In the genomic region with DNA sequence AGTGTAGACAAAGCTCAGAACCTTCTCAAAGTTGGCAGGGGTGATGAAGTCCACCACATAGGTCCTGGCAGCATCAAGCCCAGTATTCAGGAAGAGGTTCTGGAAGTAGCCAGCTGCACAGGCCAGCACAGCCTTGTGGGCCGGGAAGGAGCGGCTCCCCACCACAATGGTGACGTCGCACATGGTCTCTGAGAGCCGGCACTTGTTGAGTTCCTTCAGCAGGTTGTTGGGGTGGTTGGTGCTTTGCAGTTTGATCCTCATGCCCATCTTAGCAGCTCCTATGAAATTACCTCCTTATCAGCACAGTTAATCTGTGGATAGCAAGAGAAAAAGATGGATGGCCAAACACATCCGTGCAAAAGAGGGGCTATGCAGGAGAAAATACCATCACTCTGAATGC, we compare ENCODE assay signal across 14 cellular contexts. TPM values are rescaled to one million over a fixed set of nuclear protein-coding genes. Genes with fewer than 3 reads are reported as not detected.
DNase-seq lines count a peak whose midpoint lies in the region; ATAC-seq and TF ChIP-seq lines count a peak whose summit lies in the region.
"Had no signal": no experiment of that assay in that cellular context is flagged by ENCODE, and none has a peak within 500 bp of the region (broad histone marks: within the 10 kb centered on the region; RNA-seq: fewer than 3 reads in every experiment).

No MANE protein-coding gene starts in this region.

- no peak for ATAC-seq in activated CD8-positive, alpha-beta memory T cell treated with anti-CD3 and anti-CD28 coated beads, Interleukin-2, amount 10 ng/mL, durations not matched to agents 7 days and 5 days
- ATAC-seq in activated naive CD8-positive, alpha-beta T cell treated with anti-CD3 and anti-CD28 coated beads, Interleukin-2, amount 50 U/mL, for 24 hours: no peak
- ATAC-seq: Panc1 had no signal

- H3K27me3 ChIP-seq in HUES64 (ENCODE audit: insufficient read depth, low read length) (no peaks in the 10 kb centered on the region), neural cell (ENCODE audit: insufficient read depth, low read depth, low read length) (no peaks in the 10 kb centered on the region)

- no peaks in the 10 kb centered on the region for H3K27me3 Mint-ChIP-seq in activated CD8-positive, alpha-beta memory T cell treated with anti-CD3 and anti-CD28 coated beads, Interleukin-2, amount 10 ng/mL, durations not matched to agents 7 days and 5 days
- H3K27me3 Mint-ChIP-seq in activated naive CD8-positive, alpha-beta T cell treated with anti-CD3 and anti-CD28 coated beads, Interleukin-2, amount 50 U/mL, for 24 hours: no peaks in the 10 kb centered on the region

- H3K27ac ChIP-seq in HUES64 (ENCODE audit: low read depth, low read length) (no peak overlapping the region), neural cell (ENCODE audit: low read length) (no peak overlapping the region)

- H3K9ac ChIP-seq in HUES64 (ENCODE audit: low read depth, low read length) (no peak overlapping the region), neural cell (ENCODE audit: low read length) (no peak overlapping the region)

- no peak for TF ChIP-seq RAD21 in neural cell (conservative IDR thresholded peaks at IDR 0.05)

- TF ChIP-seq CTCF in neural cell (IDR thresholded peaks at IDR 0.05; ENCODE audit: poor library complexity, severe bottlenecking): no peak

- no peak overlapping the region for H2AFZ ChIP-seq in neural cell (ENCODE audit: low read depth, low read length)

- TF ChIP-seq EP300 in neural cell (conservative IDR thresholded peaks at IDR 0.05; ENCODE audit: poor library complexity, severe bottlenecking): no peak

- no peak for DNase-seq in activated CD8-positive, alpha-beta memory T cell treated with anti-CD3 and anti-CD28 coated beads, Interleukin-2, amount 10 ng/mL, durations not matched to agents 7 days and 5 days
- no peak for DNase-seq in activated CD8-positive, alpha-beta memory T cell treated with anti-CD3 and anti-CD28 coated beads for 24 hours
- no peak for DNase-seq in activated naive CD8-positive, alpha-beta T cell treated with anti-CD3 and anti-CD28 coated beads, Interleukin-2, amount 50 U/mL, for 24 hours
- DNase-seq in dedifferentiated amniotic fluid mesenchymal stem cell (ENCODE audit: extremely low spot score) (no peak), DMS79 (lab: John Stamatoyannopoulos, UW) (no peak), islet precursor cell (no peak)
- DNase-seq: DMS 273 treated with DMSO at 0.1 percent for 48 hours, NCI-H1105, NCI-H446 treated with DMSO at 0.1 percent for 48 hours had no signal

- no peak overlapping the region for H3K4me2 ChIP-seq in neural cell (ENCODE audit: low read length)

- H3K9me3 Mint-ChIP-seq in activated CD8-positive, alpha-beta memory T cell treated with anti-CD3 and anti-CD28 coated beads, Interleukin-2, amount 10 ng/mL, durations not matched to agents 7 days and 5 days (ENCODE audit: low read depth): no peaks in the 10 kb centered on the region
- H3K9me3 Mint-ChIP-seq in activated naive CD8-positive, alpha-beta T cell treated with anti-CD3 and anti-CD28 coated beads, Interleukin-2, amount 50 U/mL, for 24 hours: no peaks in the 10 kb centered on the region

- H3K4me3 ChIP-seq in HUES64 (ENCODE audit: low read length) (peak overlapping the region; percentile 94; the same call in 1 of the 2 replicates), neural cell (ENCODE audit: low read length) (peak overlapping the region; percentile 90)

- WGBS in HUES64: 91% methylated on average over 6 of the region's 6 CpGs

- no peaks in the 10 kb centered on the region for H3F3A ChIP-seq in neural cell (ENCODE audit: insufficient read depth, low read length, poor library complexity, severe bottlenecking)

- H3K36me3 Mint-ChIP-seq in activated CD8-positive, alpha-beta memory T cell treated with anti-CD3 and anti-CD28 coated beads, Interleukin-2, amount 10 ng/mL, durations not matched to agents 7 days and 5 days: peaks cover 25% of the 10 kb centered on the region
- H3K36me3 Mint-ChIP-seq in activated naive CD8-positive, alpha-beta T cell treated with anti-CD3 and anti-CD28 coated beads, Interleukin-2, amount 50 U/mL, for 24 hours (ENCODE audit: low read depth): peaks cover 35% of the 10 kb centered on the region

- peaks cover 16% of the 10 kb centered on the region; the same call in 1 of the 2 replicates for H3K4me1 ChIP-seq in HUES64 (ENCODE audit: insufficient read depth, low read length)

- CTCF ChIA-PET in activated CD8-positive, alpha-beta memory T cell treated with anti-CD3 and anti-CD28 coated beads, Interleukin-2, amount 10 ng/mL, durations not matched to agents 7 days and 5 days (lab: Charles Lee): interaction anchor here (0.7 to 8.6 kb wide), 20 partner anchors 10 to 320 kb away, joined by 3 to 107 read pairs (median 6); partner anchors contain the start of genes HSD17B6, PRIM1, STAT6 and TAC3

- H3K9me2 ChIP-seq in neural cell (ENCODE audit: insufficient read depth, low read length): no peaks in the 10 kb centered on the region

- H3K36me3 ChIP-seq in HUES64 (ENCODE audit: insufficient read depth, low read length): peaks cover 52% of the 10 kb centered on the region
- H3K36me3 ChIP-seq in neural cell (ENCODE audit: insufficient read depth, low read length): no peaks in the 10 kb centered on the region

- no peaks in the 10 kb centered on the region for H3K9me3 ChIP-seq in HUES64 (ENCODE audit: insufficient read depth, low read depth, low read length)
- H3K9me3 ChIP-seq in neural cell (ENCODE audit: low read length): no peaks in the 10 kb centered on the region

- H3K79me2 ChIP-seq in neural cell (replicated peaks; ENCODE audit: insufficient read depth, low read length): peaks cover 51% of the 10 kb centered on the region

- peak overlapping the region; percentile 81 for H3K4me3 Mint-ChIP-seq in activated CD8-positive, alpha-beta memory T cell treated with anti-CD3 and anti-CD28 coated beads, Interleukin-2, amount 10 ng/mL, durations not matched to agents 7 days and 5 days
- H3K4me3 Mint-ChIP-seq in activated naive CD8-positive, alpha-beta T cell treated with anti-CD3 and anti-CD28 coated beads, Interleukin-2, amount 50 U/mL, for 24 hours: peak overlapping the region; percentile 98

- H3K4me1 Mint-ChIP-seq in activated CD8-positive, alpha-beta memory T cell treated with anti-CD3 and anti-CD28 coated beads, Interleukin-2, amount 10 ng/mL, durations not matched to agents 7 days and 5 days: peaks cover 45% of the 10 kb centered on the region
- peaks cover 61% of the 10 kb centered on the region for H3K4me1 Mint-ChIP-seq in activated naive CD8-positive, alpha-beta T cell treated with anti-CD3 and anti-CD28 coated beads, Interleukin-2, amount 50 U/mL, for 24 hours

- no peak overlapping the region for H3K27ac Mint-ChIP-seq in activated CD8-positive, alpha-beta memory T cell treated with anti-CD3 and anti-CD28 coated beads, Interleukin-2, amount 10 ng/mL, durations not matched to agents 7 days and 5 days
- H3K27ac Mint-ChIP-seq in activated naive CD8-positive, alpha-beta T cell treated with anti-CD3 and anti-CD28 coated beads, Interleukin-2, amount 50 U/mL, for 24 hours: no peak overlapping the region

- H4K20me1 ChIP-seq in neural cell (ENCODE audit: insufficient read depth): no peaks in the 10 kb centered on the region

TF ChIP-seq in neural cell, 6 proteins besides CTCF, POLR2A, EP300 and RAD21 (continues in another document):
- TF ChIP-seq POLR2AphosphoS5 (IDR thresholded peaks at IDR 0.05): no peak
- TF ChIP-seq TAF1 (IDR thresholded peaks at IDR 0.05; ENCODE audit: low read depth): no peak
- no peak for TF ChIP-seq EZH2 (IDR thresholded peaks at IDR 0.05; ENCODE audit: borderline replicate concordance, insufficient read depth, low read length, poor library complexity, severe bottlenecking)

RNA-seq across cellular contexts. Expression of gene ZBTB39, which starts 1.7 kb away (rescaled TPM):
- total RNA-seq in activated CD8-positive, alpha-beta memory T cell treated with anti-CD3 and anti-CD28 coated beads, Interleukin-2, amount 10 ng/mL, durations not matched to agents 7 days and 5 days: 1 to 10 TPM; 8.8 to 9.3 TPM
- polyA plus RNA-seq in HUES64 (2013, experiment 1 of 2): 13.2 TPM
- polyA plus RNA-seq in HUES64 (2013, experiment 2 of 2): 15.0 TPM
- 6.4 and 7.3 TPM in 2 replicates for polyA plus RNA-seq in neural cell
- 24.8 and 26.2 TPM in 2 replicates for polyA minus RNA-seq in neural cell

RNA-seq across cellular contexts. Expression of gene TAC3, which starts 11.7 kb away (rescaled TPM):
- total RNA-seq in activated CD8-positive, alpha-beta memory T cell treated with anti-CD3 and anti-CD28 coated beads, Interleukin-2, amount 10 ng/mL, durations not matched to agents 7 days and 5 days: not detected
- 7.4 TPM for polyA plus RNA-seq in HUES64 (2013, experiment 1 of 2)
- polyA plus RNA-seq in HUES64 (2013, experiment 2 of 2): 8.8 TPM
- polyA plus RNA-seq in neural cell: 2.5 TPM in 1 of 2 replicates, not detected in the other
- polyA minus RNA-seq in neural cell: not detected in 2 replicates
- total RNA-seq: mononuclear cell, ureter had no signal

RNA-seq across cellular contexts. Expression of gene MYO1A, which starts 45.3 kb away (rescaled TPM):
- total RNA-seq in activated CD8-positive, alpha-beta memory T cell treated with anti-CD3 and anti-CD28 coated beads, Interleukin-2, amount 10 ng/mL, durations not matched to agents 7 days and 5 days: 1 to 10 TPM in 1 of 2 experiments, under 1 TPM in 1; 0.82 to 1.5 TPM
- 0.05 TPM for polyA plus RNA-seq in HUES64 (2013, experiment 1 of 2)
- polyA plus RNA-seq in HUES64 (2013, experiment 2 of 2): not detected
- polyA plus RNA-seq in neural cell: not detected in 2 replicates
- not detected in 2 replicates for polyA minus RNA-seq in neural cell

RNA-seq across cellular contexts. Expression of gene RDH16, which starts 47.2 kb away (rescaled TPM):
- under 1 TPM; 0.35 to 0.91 TPM for total RNA-seq in activated CD8-positive, alpha-beta memory T cell treated with anti-CD3 and anti-CD28 coated beads, Interleukin-2, amount 10 ng/mL, durations not matched to agents 7 days and 5 days
- 0.20 TPM for polyA plus RNA-seq in HUES64 (2013, experiment 1 of 2)
- polyA plus RNA-seq in HUES64 (2013, experiment 2 of 2): 0.32 TPM
- polyA plus RNA-seq in neural cell: 0.66 and 1.0 TPM in 2 replicates
- polyA minus RNA-seq in neural cell: 1.2 TPM in 2 replicates
